ENCODE assay signal across 6 cellular contexts in the genomic region with DNA sequence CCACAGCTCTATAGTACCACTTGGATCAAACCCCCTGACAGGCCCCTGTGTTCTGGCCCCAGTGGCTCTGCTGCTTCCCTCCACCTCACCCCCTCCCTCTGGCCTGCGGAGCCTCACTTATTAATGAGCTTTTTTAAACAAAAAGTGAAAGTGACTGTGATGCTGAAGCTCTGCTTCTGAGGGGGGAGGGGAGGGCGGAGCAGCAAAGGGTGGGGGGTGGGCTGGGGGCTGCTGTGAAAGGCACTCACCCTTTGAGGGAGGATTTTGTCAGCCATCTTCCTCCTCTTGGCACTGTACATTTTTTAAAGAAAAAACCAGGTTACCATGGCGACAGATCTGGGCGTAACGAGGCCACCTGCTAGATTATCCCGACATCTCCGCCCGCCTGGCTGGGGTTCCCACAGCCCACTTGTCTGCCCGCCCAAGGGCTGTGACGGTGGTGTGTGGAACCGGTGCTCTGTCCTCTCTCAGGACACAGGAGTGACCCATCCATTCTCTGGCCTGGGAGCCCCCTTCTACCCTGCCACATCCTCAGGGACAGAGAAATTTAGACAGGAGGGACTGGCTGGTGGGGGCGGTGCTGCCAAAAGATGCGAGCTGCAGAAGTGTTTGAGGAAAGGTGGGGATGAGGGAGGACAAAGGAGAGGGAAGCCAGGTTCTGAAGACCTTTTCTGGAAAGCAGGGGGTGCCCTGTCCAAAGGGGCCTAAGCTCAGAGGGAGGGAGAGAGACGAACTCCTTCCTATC. TPM values are rescaled to one million over a fixed set of nuclear protein-coding genes. Genes with fewer than 3 reads are reported as not detected.
DNase-seq lines count a peak whose midpoint lies in the region; ATAC-seq and TF ChIP-seq lines count a peak whose summit lies in the region.

No MANE protein-coding gene starts in this region.

- H3K27me3 ChIP-seq in breast epithelium: no peaks in the 10 kb centered on the region

- H3K36me3 ChIP-seq in breast epithelium: no peaks in the 10 kb centered on the region

- peak overlapping the region; percentile 61 for H3K4me3 Mint-ChIP-seq in stimulated activated naive CD8-positive, alpha-beta T cell treated with anti-CD3 and anti-CD28 coated beads, Interleukin-15, Interleukin-2, amounts not matched to agents 100 ng/mL and 50 ng/mL, for 24 hours

- H3K9me3 Mint-ChIP-seq in activated naive CD4-positive, alpha-beta T cell treated with anti-CD3 and anti-CD28 coated beads, Interleukin-2, amount 50 U/mL, for 72 hours: no peaks in the 10 kb centered on the region
- H3K9me3 Mint-ChIP-seq in stimulated activated naive CD8-positive, alpha-beta T cell treated with anti-CD3 and anti-CD28 coated beads, Interleukin-15, Interleukin-2, amounts not matched to agents 100 ng/mL and 50 ng/mL, for 24 hours: no peaks in the 10 kb centered on the region

- intact Hi-C loops in Right ventricle myocardium inferior (cut with DNase I): loop anchor here (5.0 kb wide), 1 partner anchor 56 kb away; the partner anchor contains the start of gene ASB10
- intact Hi-C loops in left cardiac atrium (cut with DNase I): no loop called here
- intact Hi-C loops in breast epithelium (cut with DNase I; ENCODE audit: low total_unique reads): no loop called here

- H3K4me3 ChIP-seq in breast epithelium: no peak overlapping the region

- ATAC-seq in Right ventricle myocardium inferior (no peak), left cardiac atrium (no peak)
- ATAC-seq in activated naive CD4-positive, alpha-beta T cell treated with anti-CD3 and anti-CD28 coated beads, Interleukin-2, amount 50 U/mL, for 72 hours: peak; percentile 34 to 45

- no peak for TF ChIP-seq POLR2A in breast epithelium (IDR thresholded peaks at IDR 0.05)

- H3K4me1 ChIP-seq in breast epithelium: peaks cover 9 to 21% of the 10 kb centered on the region in 2 donors

- H3K27me3 Mint-ChIP-seq in stimulated activated naive CD8-positive, alpha-beta T cell treated with anti-CD3 and anti-CD28 coated beads, Interleukin-15, Interleukin-2, amounts not matched to agents 100 ng/mL and 50 ng/mL, for 24 hours: peaks cover 22% of the 10 kb centered on the region

- no peak for TF ChIP-seq CTCF in breast epithelium (IDR thresholded peaks at IDR 0.05)

- H3K27ac ChIP-seq in breast epithelium: no peak overlapping the region

- no peaks in the 10 kb centered on the region for H3K9me3 ChIP-seq in breast epithelium

- DNase-seq in Right ventricle myocardium inferior (ENCODE audit: missing footprints) (peak; percentile 44), left cardiac atrium (no peak), T1000 (lab: John Stamatoyannopoulos, UW) (no peak), breast epithelium (ENCODE audit: low spot score in 2 of 2) (no peak)
- no peak for DNase-seq in activated naive CD4-positive, alpha-beta T cell treated with anti-CD3 and anti-CD28 coated beads, Interleukin-2, amount 50 U/mL, for 72 hours (ENCODE audit: low spot score in 2 of 2)

- peak overlapping the region; percentile 72 to 79 for H3K27ac Mint-ChIP-seq in activated naive CD4-positive, alpha-beta T cell treated with anti-CD3 and anti-CD28 coated beads, Interleukin-2, amount 50 U/mL, for 72 hours
- H3K27ac Mint-ChIP-seq in stimulated activated naive CD8-positive, alpha-beta T cell treated with anti-CD3 and anti-CD28 coated beads, Interleukin-15, Interleukin-2, amounts not matched to agents 100 ng/mL and 50 ng/mL, for 24 hours: no peak overlapping the region

- no peaks in the 10 kb centered on the region for H3K36me3 Mint-ChIP-seq in activated naive CD4-positive, alpha-beta T cell treated with anti-CD3 and anti-CD28 coated beads, Interleukin-2, amount 50 U/mL, for 72 hours
- H3K36me3 Mint-ChIP-seq in stimulated activated naive CD8-positive, alpha-beta T cell treated with anti-CD3 and anti-CD28 coated beads, Interleukin-15, Interleukin-2, amounts not matched to agents 100 ng/mL and 50 ng/mL, for 24 hours (ENCODE audit: low read depth): peaks cover 4% of the 10 kb centered on the region

- H3K4me1 Mint-ChIP-seq in stimulated activated naive CD8-positive, alpha-beta T cell treated with anti-CD3 and anti-CD28 coated beads, Interleukin-15, Interleukin-2, amounts not matched to agents 100 ng/mL and 50 ng/mL, for 24 hours (ENCODE audit: low read depth): peaks cover 36% of the 10 kb centered on the region

RNA-seq across cellular contexts. Expression of gene SMARCD3, which starts 4.9 kb away (rescaled TPM):
- total RNA-seq in Right ventricle myocardium inferior (110 TPM), left cardiac atrium (100 to 1,000 TPM in 1 of 2 donors, 10 to 100 TPM in 1; 95.5 to 107 TPM), breast epithelium (10 to 100 TPM; 21.3 to 69.5 (median 43.5) TPM)
- total RNA-seq in activated naive CD4-positive, alpha-beta T cell treated with anti-CD3 and anti-CD28 coated beads, Interleukin-2, amount 50 U/mL, for 72 hours: 1 to 10 TPM; 2.4 to 10.0 TPM

RNA-seq across cellular contexts. Expression of gene CHPF2, which starts 11.3 kb away (rescaled TPM):
- 11.6 TPM for total RNA-seq in Right ventricle myocardium inferior
- total RNA-seq in left cardiac atrium: 10 to 100 TPM; 15.0 to 34.5 TPM
- 10 to 100 TPM; 26.7 to 29.3 TPM for total RNA-seq in activated naive CD4-positive, alpha-beta T cell treated with anti-CD3 and anti-CD28 coated beads, Interleukin-2, amount 50 U/mL, for 72 hours
- total RNA-seq in breast epithelium: 10 to 100 TPM; 24.5 to 40.6 (median 38.3) TPM

RNA-seq across cellular contexts. Expression of gene ABCF2, which starts 16.6 kb away (rescaled TPM):
- 24.5 TPM for total RNA-seq in Right ventricle myocardium inferior
- total RNA-seq in left cardiac atrium: 10 to 100 TPM; 21.4 to 33.6 TPM
- 10 to 100 TPM; 23.5 to 33.6 TPM for total RNA-seq in activated naive CD4-positive, alpha-beta T cell treated with anti-CD3 and anti-CD28 coated beads, Interleukin-2, amount 50 U/mL, for 72 hours
- total RNA-seq in breast epithelium: 10 to 100 TPM; 35.6 to 58.7 (median 42.2) TPM

RNA-seq across cellular contexts. Expression of gene H2BK1, which starts 33.3 kb away (rescaled TPM):
- total RNA-seq in Right ventricle myocardium inferior (not detected), left cardiac atrium (not detected), breast epithelium (not detected)
- total RNA-seq in activated naive CD4-positive, alpha-beta T cell treated with anti-CD3 and anti-CD28 coated beads, Interleukin-2, amount 50 U/mL, for 72 hours: 1 to 10 TPM in 1 of 2 donors, not detected in 1; 1.2 TPM

RNA-seq across cellular contexts. Expression of gene ASB10, which starts 56.5 kb away (rescaled TPM):
- total RNA-seq in Right ventricle myocardium inferior (41.4 TPM), left cardiac atrium (10 to 100 TPM in 1 of 2 donors, 1 to 10 TPM in 1; 8.2 to 12.8 TPM), breast epithelium (not detected)
- not detected for total RNA-seq in activated naive CD4-positive, alpha-beta T cell treated with anti-CD3 and anti-CD28 coated beads, Interleukin-2, amount 50 U/mL, for 72 hours

Comparison
In these comparisons a context has a peak if more than half of its experiments do, and no peak if none do; other contexts are left out.
1. ATAC-seq: peak in activated naive CD4-positive, alpha-beta T cell treated with anti-CD3 and anti-CD28 coated beads, Interleukin-2, amount 50 U/mL, for 72 hours (2 of 2); none in Right ventricle myocardium inferior (single experiment) and left cardiac atrium (0 of 2).